1 cellular context compared by ENCODE assay signal in the genomic region with DNA sequence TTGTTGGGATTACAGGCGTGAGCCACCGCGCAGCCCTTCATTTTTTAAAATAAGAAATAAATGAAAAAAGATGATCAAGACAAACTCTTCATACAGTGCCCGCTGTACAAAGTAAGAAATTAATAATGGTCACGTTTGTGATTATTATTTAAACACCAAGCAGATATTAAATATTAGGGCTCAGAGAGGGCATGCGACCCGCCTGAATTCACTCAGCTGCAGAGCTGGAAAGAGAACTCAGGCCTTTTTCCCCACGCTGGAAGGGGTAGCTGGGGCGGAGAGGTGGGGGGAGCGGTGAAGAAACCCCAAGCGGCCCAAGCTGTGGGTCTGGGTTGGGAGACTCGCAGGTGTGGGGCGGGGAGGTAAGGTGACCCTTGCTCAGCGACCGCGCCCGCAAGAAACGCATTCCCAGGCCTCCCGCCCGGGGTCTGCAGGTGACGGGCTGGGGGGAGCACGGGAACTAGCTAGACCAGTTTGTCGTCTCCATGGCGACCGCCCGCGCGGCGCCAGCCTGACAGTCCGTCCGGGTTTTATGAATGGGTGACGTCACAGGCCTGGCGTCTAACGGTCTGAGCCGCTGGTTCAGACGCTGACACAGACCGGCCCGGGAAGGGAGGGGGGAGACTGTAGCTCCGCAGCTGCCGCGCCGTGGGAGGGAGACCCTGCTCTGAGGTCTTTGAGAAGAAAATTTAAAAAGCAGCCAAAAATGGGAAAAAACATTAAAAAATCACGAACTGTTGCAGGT.
TF ChIP-seq lines count a peak whose summit lies in the region.

No MANE protein-coding gene starts in this region.

TF ChIP-seq in PFSK-1, 5 proteins besides CTCF, POLR2A, EP300 and RAD21 (continued from another document):
- 0 out of 2 replicates have a peak, but pooled peaks have one; percentile 14 for TF ChIP-seq SIN3A (IDR thresholded peaks at IDR 0.05; ENCODE audit: borderline replicate concordance, insufficient read depth, low read length)
- TF ChIP-seq POLR2AphosphoS5 (IDR thresholded peaks at IDR 0.05; ENCODE audit: low read depth, low read length): peak; percentile 88
TF ChIP-seq in PFSK-1: peak in this region for 4.
